In the genomic region with DNA sequence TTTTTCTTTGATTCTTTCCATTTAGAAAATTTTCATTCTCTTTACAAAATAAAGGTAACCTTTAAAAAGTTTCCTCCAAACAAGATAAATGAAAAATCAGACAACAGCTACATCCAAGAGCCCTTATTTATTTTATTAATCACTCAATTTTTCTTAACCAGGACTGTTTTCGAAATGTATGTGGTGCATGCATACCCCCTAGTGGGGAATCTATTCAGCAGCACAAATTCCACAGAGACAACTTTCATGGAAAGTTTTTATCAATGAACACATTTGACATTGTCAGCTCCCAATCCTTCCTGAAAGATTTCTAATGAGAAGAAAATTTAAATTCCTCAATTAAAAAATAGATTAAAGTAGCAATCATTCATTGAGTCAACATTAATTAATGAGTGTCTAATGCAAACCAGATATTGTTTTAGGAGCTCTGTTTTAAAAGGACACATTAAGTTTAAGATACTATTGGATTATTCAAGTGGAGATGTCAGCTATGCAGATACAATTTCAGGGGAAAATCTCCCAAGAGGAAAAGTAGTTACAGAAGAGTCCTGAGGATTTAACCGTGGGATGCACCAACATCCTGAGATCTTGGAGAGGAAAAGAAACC, we compare ENCODE assay signal across 2 cellular contexts.
TF ChIP-seq lines count a peak whose summit lies in the region.

No MANE protein-coding gene starts in this region.

TF ChIP-seq in HCT116, 20 proteins besides CTCF, POLR2A, EP300 and RAD21 (continued from another document):
- TF ChIP-seq, protein P1, sequence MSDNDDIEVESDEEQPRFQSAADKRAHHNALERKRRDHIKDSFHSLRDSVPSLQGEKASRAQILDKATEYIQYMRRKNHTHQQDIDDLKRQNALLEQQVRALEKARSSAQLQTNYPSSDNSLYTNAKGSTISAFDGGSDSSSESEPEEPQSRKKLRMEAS (IDR thresholded peaks at IDR 0.05): no peak
- no peak for TF ChIP-seq SRF (IDR thresholded peaks at IDR 0.05; ENCODE audit: low read depth)
- TF ChIP-seq CBX3 (IDR thresholded peaks at IDR 0.05; ENCODE audit: low read depth): 0 out of 2 replicates have a peak, but pooled peaks have one; percentile 18
TF ChIP-seq in HCT116: peak in this region for 2.

TF ChIP-seq in liver, 16 proteins besides CTCF, POLR2A, EP300 and RAD21 (continued from another document):
- no peak for TF ChIP-seq EGR1 (IDR thresholded peaks at IDR 0.05; ENCODE audit: low read depth in 2 of 2)
- no peak for TF ChIP-seq ZBTB33 (IDR thresholded peaks at IDR 0.05)
- TF ChIP-seq NR2F2 (IDR thresholded peaks at IDR 0.05): no peak
- no peak for TF ChIP-seq FOXA1 (IDR thresholded peaks at IDR 0.05)
- TF ChIP-seq HNF4A (conservative IDR thresholded peaks at IDR 0.05): no peak
- TF ChIP-seq TAF1 (conservative IDR thresholded peaks at IDR 0.05): no peak
- TF ChIP-seq HNF4G (IDR thresholded peaks at IDR 0.05): no peak
- TF ChIP-seq, protein P2, sequence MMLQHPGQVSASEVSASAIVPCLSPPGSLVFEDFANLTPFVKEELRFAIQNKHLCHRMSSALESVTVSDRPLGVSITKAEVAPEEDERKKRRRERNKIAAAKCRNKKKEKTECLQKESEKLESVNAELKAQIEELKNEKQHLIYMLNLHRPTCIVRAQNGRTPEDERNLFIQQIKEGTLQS (IDR thresholded peaks at IDR 0.05): no peak
- no peak for TF ChIP-seq FOXA2 (IDR thresholded peaks at IDR 0.05)
- TF ChIP-seq JUND (IDR thresholded peaks at IDR 0.05): no peak
- TF ChIP-seq, protein P3, sequence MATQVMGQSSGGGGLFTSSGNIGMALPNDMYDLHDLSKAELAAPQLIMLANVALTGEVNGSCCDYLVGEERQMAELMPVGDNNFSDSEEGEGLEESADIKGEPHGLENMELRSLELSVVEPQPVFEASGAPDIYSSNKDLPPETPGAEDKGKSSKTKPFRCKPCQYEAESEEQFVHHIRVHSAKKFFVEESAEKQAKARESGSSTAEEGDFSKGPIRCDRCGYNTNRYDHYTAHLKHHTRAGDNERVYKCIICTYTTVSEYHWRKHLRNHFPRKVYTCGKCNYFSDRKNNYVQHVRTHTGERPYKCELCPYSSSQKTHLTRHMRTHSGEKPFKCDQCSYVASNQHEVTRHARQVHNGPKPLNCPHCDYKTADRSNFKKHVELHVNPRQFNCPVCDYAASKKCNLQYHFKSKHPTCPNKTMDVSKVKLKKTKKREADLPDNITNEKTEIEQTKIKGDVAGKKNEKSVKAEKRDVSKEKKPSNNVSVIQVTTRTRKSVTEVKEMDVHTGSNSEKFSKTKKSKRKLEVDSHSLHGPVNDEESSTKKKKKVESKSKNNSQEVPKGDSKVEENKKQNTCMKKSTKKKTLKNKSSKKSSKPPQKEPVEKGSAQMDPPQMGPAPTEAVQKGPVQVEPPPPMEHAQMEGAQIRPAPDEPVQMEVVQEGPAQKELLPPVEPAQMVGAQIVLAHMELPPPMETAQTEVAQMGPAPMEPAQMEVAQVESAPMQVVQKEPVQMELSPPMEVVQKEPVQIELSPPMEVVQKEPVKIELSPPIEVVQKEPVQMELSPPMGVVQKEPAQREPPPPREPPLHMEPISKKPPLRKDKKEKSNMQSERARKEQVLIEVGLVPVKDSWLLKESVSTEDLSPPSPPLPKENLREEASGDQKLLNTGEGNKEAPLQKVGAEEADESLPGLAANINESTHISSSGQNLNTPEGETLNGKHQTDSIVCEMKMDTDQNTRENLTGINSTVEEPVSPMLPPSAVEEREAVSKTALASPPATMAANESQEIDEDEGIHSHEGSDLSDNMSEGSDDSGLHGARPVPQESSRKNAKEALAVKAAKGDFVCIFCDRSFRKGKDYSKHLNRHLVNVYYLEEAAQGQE (IDR thresholded peaks at IDR 0.05): no peak
- no peak for TF ChIP-seq YY1 (IDR thresholded peaks at IDR 0.05)
